In genomic region chr20:64261138-64261537, GRCh38 we compare ENCODE assay signal across 9 cellular contexts. TPM values are rescaled to one million over a fixed set of nuclear protein-coding genes. Genes with fewer than 3 reads are reported as not detected.
A peak's percentile ranks its signal among the peaks of the same experiment; 100 is the strongest.
DNase-seq lines count a peak whose midpoint lies in the region; TF ChIP-seq lines count a peak whose summit lies in the region.
"Had no signal": no experiment of that assay in that cellular context is flagged by ENCODE, and none has a peak within 500 bp of the region (broad histone marks: within the 10 kb centered on the region; RNA-seq: fewer than 3 reads in every experiment).

No MANE protein-coding gene starts in this region.

- peak in 2 of 3 experiments; percentile 20 to 44 for DNase-seq in NCI-H1417 (lab: John Stamatoyannopoulos, UW)
- no peak for DNase-seq in NCI-H1417 treated with DMSO at 0.1 percent for 48 hours (lab: John Stamatoyannopoulos, UW)
- peak; percentile 64 for DNase-seq in adipocyte (ENCODE audit: low read depth)
- DNase-seq in hepatic stellate cell (ENCODE audit: low spot score): peak; percentile 32
- DNase-seq in smooth muscle cell (lab: John Stamatoyannopoulos, UW; ENCODE audit: unreplicated experiment): no peak
- DNase-seq in RKO (ENCODE audit: low spot score): no peak
- no peak for DNase-seq in NCI-H1436 treated with DMSO at 0.1 percent for 48 hours (lab: John Stamatoyannopoulos, UW)
- no peak for DNase-seq in NCI-H1436 (lab: John Stamatoyannopoulos, UW)

- H3F3A ChIP-seq in smooth muscle cell (ENCODE audit: low read depth): peaks cover 17% of the 10 kb centered on the region

- H3K9me3 ChIP-seq in adipocyte (ENCODE audit: control insufficient read depth, low read length): no peaks in the 10 kb centered on the region
- no peaks in the 10 kb centered on the region for H3K9me3 ChIP-seq in smooth muscle cell (replicated peaks; ENCODE audit: low read depth)

- no peak for TF ChIP-seq CTCF in smooth muscle cell (IDR thresholded peaks at IDR 0.05; ENCODE audit: borderline replicate concordance, insufficient read depth, poor library complexity, severe bottlenecking)

- H3K4me2 ChIP-seq in smooth muscle cell: peak overlapping the region; percentile 82

- WGBS in smooth muscle cell (ENCODE audit: low lambda C conversion rate): 1% methylated on average over 9 of the region's 9 CpGs

- H3K4me1 ChIP-seq in adipocyte (ENCODE audit: control insufficient read depth, insufficient read depth, low read length) (peaks cover 36% of the 10 kb centered on the region), smooth muscle cell (ENCODE audit: low read depth) (peaks cover 32% of the 10 kb centered on the region)

- peaks cover 71% of the 10 kb centered on the region for H4K20me1 ChIP-seq in smooth muscle cell (ENCODE audit: low read depth)

- H3K36me3 ChIP-seq in adipocyte (ENCODE audit: control insufficient read depth, insufficient read depth, low read length, severe bottlenecking) (peaks cover 22% of the 10 kb centered on the region), smooth muscle cell (ENCODE audit: low read depth) (no peaks in the 10 kb centered on the region)

- peak overlapping the region; percentile 71 for H3K9ac ChIP-seq in adipocyte (ENCODE audit: low read length)
- H3K9ac ChIP-seq in smooth muscle cell (ENCODE audit: low read depth): no peak overlapping the region

- no peak overlapping the region for H2AFZ ChIP-seq in smooth muscle cell (ENCODE audit: low read depth)

- H3K27ac ChIP-seq in smooth muscle cell (ENCODE audit: low read depth): peak overlapping the region; percentile 71
- H3K27ac ChIP-seq: 22Rv1 had no signal

- no peaks in the 10 kb centered on the region for H3K27me3 ChIP-seq in adipocyte (replicated peaks; ENCODE audit: control insufficient read depth, insufficient read depth, low read length)
- no peaks in the 10 kb centered on the region for H3K27me3 ChIP-seq in smooth muscle cell (ENCODE audit: low read depth)

- peaks cover 33% of the 10 kb centered on the region for H3K79me2 ChIP-seq in smooth muscle cell (ENCODE audit: low read depth)

- H3K4me3 ChIP-seq in adipocyte (ENCODE audit: low read length) (peak overlapping the region; percentile 54), smooth muscle cell (peak overlapping the region; percentile 13)

RNA-seq across cellular contexts. Expression of gene PCMTD2, which starts 5.6 kb away (rescaled TPM):
- total RNA-seq in smooth muscle cell: 45.3 and 74.9 TPM in 2 replicates
- polyA plus RNA-seq in smooth muscle cell: 15.4 and 18.9 TPM in 2 replicates

Comparison
In these comparisons a context has a peak if more than half of its experiments do, and no peak if none do; other contexts are left out.
1. DNase-seq: peak in NCI-H1417 (2 of 3), adipocyte (single experiment) and hepatic stellate cell (single experiment); none in NCI-H1417 treated with DMSO at 0.1 percent for 48 hours (single experiment), smooth muscle cell (single experiment), RKO (single experiment), NCI-H1436 treated with DMSO at 0.1 percent for 48 hours (single experiment) and NCI-H1436 (single experiment).